In the genomic region with DNA sequence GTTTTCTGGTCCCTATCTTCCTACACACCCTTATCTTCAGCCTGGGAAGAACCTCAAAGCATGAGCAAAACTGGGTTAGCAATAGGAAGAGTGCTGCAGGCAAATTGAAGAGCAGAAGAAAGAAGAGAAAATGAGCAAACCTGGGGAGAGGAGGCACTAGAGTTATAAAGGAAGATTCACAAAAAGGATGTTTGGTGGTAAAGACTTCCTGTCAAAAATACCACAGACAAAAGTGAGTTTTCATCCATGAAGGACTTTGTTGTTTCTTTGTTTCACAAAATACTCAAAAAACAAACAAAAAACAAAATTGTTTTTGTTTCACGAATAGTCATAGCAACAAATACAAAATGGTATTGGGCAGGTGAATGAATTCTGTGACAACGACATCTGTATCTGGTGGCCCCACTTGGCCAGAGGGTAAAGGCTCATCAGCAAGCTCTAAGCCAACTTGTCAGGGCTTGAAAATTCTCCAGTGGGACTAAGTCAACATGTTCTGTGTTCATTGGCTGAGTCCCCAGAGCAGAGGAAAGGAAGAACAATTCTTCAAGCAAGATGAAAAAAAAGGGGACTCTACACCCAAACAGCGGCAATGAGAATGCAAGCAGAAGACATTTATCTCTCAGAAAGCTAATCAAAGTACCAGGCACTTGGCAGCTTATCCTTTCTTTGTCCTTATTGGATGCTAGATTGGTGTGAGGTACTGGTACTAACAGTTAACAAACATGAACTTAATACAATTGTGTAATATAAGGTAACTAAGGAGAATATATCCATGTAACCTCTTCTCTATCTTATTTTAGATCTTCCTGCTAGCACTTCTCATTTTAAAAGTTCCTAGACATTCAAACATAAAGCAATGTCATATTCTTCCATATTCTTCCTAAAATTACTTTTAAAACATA, we compare ENCODE assay signal across 10 cellular contexts. TPM values are rescaled to one million over a fixed set of nuclear protein-coding genes. Genes with fewer than 3 reads are reported as not detected.
A peak's percentile ranks its signal among the peaks of the same experiment; 100 is the strongest.
DNase-seq lines count a peak whose midpoint lies in the region; ATAC-seq and TF ChIP-seq lines count a peak whose summit lies in the region.
"Had no signal": no experiment of that assay in that cellular context is flagged by ENCODE, and none has a peak within 500 bp of the region (broad histone marks: within the 10 kb centered on the region; RNA-seq: fewer than 3 reads in every experiment).

No MANE protein-coding gene starts in this region.

- peaks cover 7% of the 10 kb centered on the region for H3K27me3 Mint-ChIP-seq in activated T-cell treated with anti-CD3 and anti-CD28 coated beads, Interleukin-2, amount 50 U/mL, for 72 hours (ENCODE audit: low read depth)
- no peaks in the 10 kb centered on the region for H3K27me3 Mint-ChIP-seq in T-helper 2 cell treated with Interferon-gamma antibody and Interleukin-4, amounts not matched to agents 5 μg/mL and 100 μg/mL, for 36 hours (ENCODE audit: low read depth)

- no peaks in the 10 kb centered on the region for H3K36me3 ChIP-seq in testis (ENCODE audit: low read depth, missing control alignments)

- WGBS in testis, 2 donors, result 38 to 45% methylated on average over 3 of the region's 3 CpGs

- H3K4me1 Mint-ChIP-seq in activated T-cell treated with anti-CD3 and anti-CD28 coated beads, Interleukin-2, amount 50 U/mL, for 72 hours (ENCODE audit: low read depth), result peaks cover 37% of the 10 kb centered on the region
- peaks cover 77% of the 10 kb centered on the region for H3K4me1 Mint-ChIP-seq in T-helper 2 cell treated with Interferon-gamma antibody and Interleukin-4, amounts not matched to agents 5 μg/mL and 100 μg/mL, for 36 hours (ENCODE audit: low read depth)

- no peak for DNase-seq in activated T-cell treated with anti-CD3 and anti-CD28 coated beads, Interleukin-2, amount 50 U/mL, for 72 hours
- DNase-seq in activated T-cell treated with anti-CD3 and anti-CD28 coated beads, Interleukin-2, amount 50 U/mL, for 48 hours, result no peak
- no peak for DNase-seq in T-helper 2 cell treated with Interferon-gamma antibody and Interleukin-4, amounts not matched to agents 5 μg/mL and 100 μg/mL, for 36 hours (ENCODE audit: low spot score)
- DNase-seq in fibroblast of the aortic adventitia (ENCODE audit: low read depth) (peak; percentile 59), testis (peak; percentile 29), HPDE6-E6E7 (ENCODE audit: extremely low spot score) (no peak), cerebellar nuclear complex (lab: John Stamatoyannopoulos, UW) (no peak)
- no peak for DNase-seq in activated CD8-positive, alpha-beta memory T cell treated with anti-CD3 and anti-CD28 coated beads, Interleukin-2, amount 50 U/mL, for 48 hours
- DNase-seq: cortex of kidney had no signal

- no peak for ATAC-seq in activated T-cell treated with anti-CD3 and anti-CD28 coated beads, Interleukin-2, amount 50 U/mL, for 72 hours (replicated peaks in 1 of 2)

- H3K36me3 Mint-ChIP-seq in activated T-cell treated with anti-CD3 and anti-CD28 coated beads, Interleukin-2, amount 50 U/mL, for 72 hours (ENCODE audit: insufficient read depth in 2 of 2), result peaks cover 2% of the 10 kb centered on the region in 2 donors
- peaks cover 24% of the 10 kb centered on the region for H3K36me3 Mint-ChIP-seq in T-helper 2 cell treated with Interferon-gamma antibody and Interleukin-4, amounts not matched to agents 5 μg/mL and 100 μg/mL, for 36 hours (ENCODE audit: low read depth)
- H3K36me3 Mint-ChIP-seq: CD4-positive, CD25-positive, alpha-beta regulatory T cell had no signal

- H3K9me3 ChIP-seq in testis, result no peaks in the 10 kb centered on the region

- H3K9me3 Mint-ChIP-seq in activated T-cell treated with anti-CD3 and anti-CD28 coated beads, Interleukin-2, amount 50 U/mL, for 72 hours, result no peaks in the 10 kb centered on the region
- peaks cover under 1% of the 10 kb centered on the region for H3K9me3 Mint-ChIP-seq in T-helper 2 cell treated with Interferon-gamma antibody and Interleukin-4, amounts not matched to agents 5 μg/mL and 100 μg/mL, for 36 hours

- no peak overlapping the region for H3K27ac ChIP-seq in testis

- TF ChIP-seq POLR2A in testis (IDR thresholded peaks at IDR 0.05), result no peak

- TF ChIP-seq CTCF in fibroblast of the aortic adventitia (IDR thresholded peaks at IDR 0.05; ENCODE audit: insufficient read depth, low read length) (no peak), testis (IDR thresholded peaks at IDR 0.05) (no peak)

- peak overlapping the region; percentile 69 for H3K27ac Mint-ChIP-seq in activated T-cell treated with anti-CD3 and anti-CD28 coated beads, Interleukin-2, amount 50 U/mL, for 72 hours
- peak overlapping the region; percentile 88 for H3K27ac Mint-ChIP-seq in T-helper 2 cell treated with Interferon-gamma antibody and Interleukin-4, amounts not matched to agents 5 μg/mL and 100 μg/mL, for 36 hours
- H3K27ac Mint-ChIP-seq: CD4-positive, CD25-positive, alpha-beta regulatory T cell had no signal

- H3K4me1 ChIP-seq in testis, result peaks cover 7% of the 10 kb centered on the region

- H3K4me3 ChIP-seq in fibroblast of the aortic adventitia (ENCODE audit: low read depth, low read length), result no peak overlapping the region
- H3K4me3 ChIP-seq in testis, result no peak overlapping the region

- no peaks in the 10 kb centered on the region for H3K27me3 ChIP-seq in testis

- intact Hi-C loops in testis (cut with DNase I; ENCODE audit: low total_unique reads), result no loop called here

- H3K4me3 Mint-ChIP-seq in activated T-cell treated with anti-CD3 and anti-CD28 coated beads, Interleukin-2, amount 50 U/mL, for 72 hours, result peak overlapping the region; percentile 53 to 69
- peak overlapping the region; percentile 81 for H3K4me3 Mint-ChIP-seq in T-helper 2 cell treated with Interferon-gamma antibody and Interleukin-4, amounts not matched to agents 5 μg/mL and 100 μg/mL, for 36 hours
- H3K4me3 Mint-ChIP-seq: CD4-positive, CD25-positive, alpha-beta regulatory T cell had no signal

RNA-seq across cellular contexts. Expression of gene ATP8B4, which starts 9.7 kb away (rescaled TPM):
- 10 to 100 TPM; 14.0 to 21.3 TPM for total RNA-seq in activated T-cell treated with anti-CD3 and anti-CD28 coated beads, Interleukin-2, amount 50 U/mL, for 72 hours
- 0.99 and 1.1 TPM in 2 replicates for total RNA-seq in fibroblast of the aortic adventitia (ENCODE audit: low replicate concordance)
- total RNA-seq in testis, result 1 to 10 TPM; 2.4 to 6.1 TPM
- polyA plus RNA-seq in testis (ENCODE audit: insufficient read depth, low read depth, low replicate concordance), result 2.5 TPM
- polyA plus RNA-seq: CD4-positive, CD25-positive, alpha-beta regulatory T cell had no signal

Comparison
In these comparisons a context has a peak if more than half of its experiments do, and no peak if none do; other contexts are left out.
1. DNase-seq: peak in fibroblast of the aortic adventitia (single experiment) and testis (single experiment); none in activated T-cell treated with anti-CD3 and anti-CD28 coated beads, Interleukin-2, amount 50 U/mL, for 72 hours (0 of 2), activated T-cell treated with anti-CD3 and anti-CD28 coated beads, Interleukin-2, amount 50 U/mL, for 48 hours (0 of 2), T-helper 2 cell treated with Interferon-gamma antibody and Interleukin-4, amounts not matched to agents 5 μg/mL and 100 μg/mL, for 36 hours (single experiment), HPDE6-E6E7 (single experiment), activated CD8-positive, alpha-beta memory T cell treated with anti-CD3 and anti-CD28 coated beads, Interleukin-2, amount 50 U/mL, for 48 hours (single experiment) and cerebellar nuclear complex (0 of 2).